Comparison of ENCODE assay signal across 18 cellular contexts in genomic region chr12:119338593-119339363, GRCh38. TPM values are rescaled to one million over a fixed set of nuclear protein-coding genes. Genes with fewer than 3 reads are reported as not detected.
"Had no signal": no experiment of that assay in that cellular context is flagged by ENCODE, and none has a peak within 500 bp of the region (broad histone marks: within the 10 kb centered on the region; RNA-seq: fewer than 3 reads in every experiment).

No MANE protein-coding gene starts in this region.

- H3K4me1 Mint-ChIP-seq: memory B cell had no signal

- ATAC-seq: activated T-cell treated with anti-CD3 and anti-CD28 coated beads, Interleukin-2, amount 50 U/mL, for 4 hours had no signal

- DNase-seq: activated CD4-positive, alpha-beta T cell treated with anti-CD3 and anti-CD28 coated beads, Interleukin-2, amount 50 U/mL, for 48 hours; activated CD4-positive, CD25-positive, alpha-beta regulatory T cell treated with anti-CD3 and anti-CD28 coated beads, Interleukin-2, amount 50 U/mL, for 72 hours; activated gamma-delta T cell; activated T-cell treated with anti-CD3 and anti-CD28 coated beads, Interleukin-2, amount 50 U/mL, for 4 hours; amygdala; brain microvascular endothelial cell; left ventricle myocardium inferior; ovary; stimulated activated CD4-positive, alpha-beta T cell treated with anti-CD3 and anti-CD28 coated beads, Interleukin-12 subunit alpha, Interleukin-12 subunit beta, amount 100 ng/mL, for 4 hours; stimulated activated CD4-positive, alpha-beta T cell treated with anti-CD3 and anti-CD28 coated beads, Interleukin-2, amount 100 ng/mL, for 48 hours; stimulated activated naive CD4-positive, alpha-beta T cell treated with Interleukin-2 at 50 U/mL for 16 hours; trophoblast cell had no signal

- H3K4me3 Mint-ChIP-seq: activated naive CD8-positive, alpha-beta T cell; activated T-cell treated with anti-CD3 and anti-CD28 coated beads, Interleukin-2, amount 50 U/mL, for 4 hours; memory B cell had no signal

- H3K36me3 Mint-ChIP-seq: activated naive CD8-positive, alpha-beta T cell; memory B cell had no signal

- H3K27ac Mint-ChIP-seq: activated naive CD8-positive, alpha-beta T cell; memory B cell had no signal

RNA-seq across cellular contexts. Expression of gene CCDC60, which starts 4.2 kb away (rescaled TPM):
- total RNA-seq: activated T-cell treated with anti-CD3 and anti-CD28 coated beads, Interleukin-2, amount 50 U/mL, for 4 hours; esophagus muscularis mucosa; fibroblast of villous mesenchyme; left ventricle myocardium inferior; T-helper 2 cell treated with Interferon-gamma antibody and Interleukin-4, amounts not matched to agents 100 ng/mL and 5 ng/mL, for 36 hours had no signal
- polyA plus RNA-seq: neural cell had no signal
